In the genomic region with DNA sequence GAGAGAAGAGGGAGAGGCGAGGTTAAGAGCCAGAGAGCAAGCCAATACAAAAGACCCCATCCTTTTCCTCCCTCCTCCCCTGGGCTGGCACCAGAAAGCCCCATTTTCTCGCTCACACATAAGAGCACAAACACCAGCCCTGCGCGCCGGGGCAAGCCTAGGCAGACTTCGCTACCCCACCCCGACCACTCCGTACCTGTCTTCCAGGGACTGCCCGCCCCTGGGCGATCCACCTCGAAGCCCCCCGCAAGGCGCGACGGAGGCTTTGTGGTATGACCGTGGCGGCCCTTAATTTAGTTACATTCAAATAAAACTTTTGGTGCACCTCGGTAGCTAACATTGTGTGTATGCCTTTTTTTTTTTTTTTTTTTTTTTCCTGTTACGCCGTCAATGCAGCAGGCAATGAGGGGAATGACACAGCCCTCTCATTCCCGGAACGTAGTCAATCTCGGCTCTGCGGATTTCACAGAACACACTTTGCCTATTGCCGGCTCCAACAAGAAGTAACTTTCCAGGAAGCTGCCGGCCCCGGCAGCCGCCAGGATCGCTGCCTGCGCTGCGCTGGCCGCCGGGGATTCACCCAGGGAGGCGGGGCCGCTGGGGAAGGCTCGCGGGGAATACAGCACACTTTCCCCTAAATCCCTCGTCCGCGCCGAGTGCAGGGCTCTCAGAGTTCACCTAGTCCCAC, we compare ENCODE assay signal across 8 cellular contexts. TPM values are rescaled to one million over a fixed set of nuclear protein-coding genes. Genes with fewer than 3 reads are reported as not detected.
DNase-seq lines count a peak whose midpoint lies in the region; ATAC-seq and TF ChIP-seq lines count a peak whose summit lies in the region.

No MANE protein-coding gene starts in this region.

- POLR2A ChIA-PET in activated B cell treated with CpG ODN at 0.5 μM for 24 hours (lab: Charles Lee), result interaction anchor here (0.6 to 4.6 kb wide), 24 partner anchors 8 to 1847 kb away, joined by 3 to 137 read pairs (median 4); a partner anchor contains a TSS

- no peaks in the 10 kb centered on the region for H3K9me3 ChIP-seq in liver (ENCODE audit: control insufficient read depth in 4 of 4, low read length in 3 of 4)

- peaks cover 0 to 65% (median 22%) of the 10 kb centered on the region in 4 donors for H3K4me1 ChIP-seq in liver (ENCODE audit: control insufficient read depth in 4 of 4, insufficient read depth in 4 of 4, low read length in 3 of 4)

- H3K27me3 ChIP-seq in HL-60 (ENCODE audit: insufficient read depth, poor library complexity, severe bottlenecking) (no peaks in the 10 kb centered on the region), dorsolateral prefrontal cortex (no peaks in the 10 kb centered on the region), liver (ENCODE audit: control insufficient read depth in 4 of 4, insufficient read depth in 4 of 4, low read length in 3 of 4) (no peaks in the 10 kb centered on the region)

- intact Hi-C loops in activated B cell treated with CpG ODN at 0.5 μM for 24 hours (cut with micrococcal nuclease), result loop anchor here (1.0 to 10.0 kb wide), 2 partner anchors 1411 to 1497 kb away; no protein-coding TSS in a partner anchor
- intact Hi-C loops in dorsolateral prefrontal cortex (cut with DNase I), result loop anchor here in 1 of 2 donors (1.0 kb wide), 1 partner anchor 1411 kb away; no protein-coding TSS in a partner anchor

- peak overlapping the region; percentile 98 for H3K4me3 Mint-ChIP-seq in activated B cell treated with CpG ODN at 0.5 μM for 24 hours

- peak overlapping the region; percentile 88 to 97 for H3K9ac ChIP-seq in liver (ENCODE audit: low read depth in 1 of 2, low read length in 2 of 2)

- peaks cover 29% of the 10 kb centered on the region for H3K36me3 Mint-ChIP-seq in activated B cell treated with CpG ODN at 0.5 μM for 24 hours (ENCODE audit: low read depth)

- H3K27ac ChIP-seq in HL-60 (replicated peaks), result no peak overlapping the region
- H3K27ac ChIP-seq in dorsolateral prefrontal cortex, result peak overlapping the region; percentile 43 to 100 (median 99)
- peak overlapping the region; percentile 100 for H3K27ac ChIP-seq in liver (ENCODE audit: low read depth in 1 of 2, low read length in 2 of 2)

- H3K4me3 ChIP-seq in HL-60 (replicated peaks; ENCODE audit: insufficient read depth, low read length) (peak overlapping the region; percentile 57), dorsolateral prefrontal cortex (peak overlapping the region; percentile 55 to 98 (median 84)), liver (ENCODE audit: low read depth in 1 of 3, low read length in 3 of 3) (peak overlapping the region; percentile 71 to 97 (median 80))

- H3K4me1 Mint-ChIP-seq in activated B cell treated with CpG ODN at 0.5 μM for 24 hours, result peaks cover 56% of the 10 kb centered on the region

- peak; percentile 53 for DNase-seq in AG08395 (ENCODE audit: low spot score)
- peak; percentile 23 to 37 for DNase-seq in HL-60 (ENCODE audit: low read depth in 1 of 2, low spot score in 1 of 2)
- DNase-seq in activated B cell treated with CpG ODN at 0.5 μM for 24 hours, result peak; percentile 53
- DNase-seq in dorsolateral prefrontal cortex, result peak in 4 of 10 donors; percentile 30 to 64 (median 42)
- peak; percentile 56 to 69 for DNase-seq in stimulated activated CD4-positive, alpha-beta T cell treated with anti-CD3 and anti-CD28 coated beads, Interleukin-2, amount 100 ng/mL, for 24 hours
- DNase-seq in NCI-H1694 treated with DMSO at 0.1 percent for 48 hours (lab: John Stamatoyannopoulos, UW), result no peak

- CTCF ChIA-PET in activated B cell treated with CpG ODN at 0.5 μM for 24 hours (lab: Charles Lee), result interaction anchor here (0.6 to 6.4 kb wide), 14 partner anchors 10 to 1411 kb away, joined by 3 to 545 read pairs (median 10); no protein-coding TSS in a partner anchor

- ATAC-seq in activated B cell treated with CpG ODN at 0.5 μM for 24 hours (ENCODE audit: low read depth) (peak; percentile 9), HG03571 (IDR thresholded peaks at IDR 0.05; ENCODE audit: unreplicated experiment) (no peak)

- peaks cover 0 to 17% (median 15%) of the 10 kb centered on the region in 4 donors for H3K36me3 ChIP-seq in liver (ENCODE audit: control insufficient read depth in 4 of 4, insufficient read depth in 3 of 4, low read depth in 1 of 4, low read length in 3 of 4)

- 1% methylated on average over 41 of the region's 41 CpGs for WGBS in liver

- TF ChIP-seq CTCF in HL-60 (IDR thresholded peaks at IDR 0.05; ENCODE audit: insufficient read depth, low read length) (no peak), activated B cell treated with CpG ODN at 0.5 μM for 24 hours (IDR thresholded peaks at IDR 0.05) (no peak), dorsolateral prefrontal cortex (IDR thresholded peaks at IDR 0.05 in 54 of 56, conservative IDR thresholded peaks at IDR 0.05 in 2 of 56; ENCODE audit: low read depth in 1 of 56, partially characterized antibody in 56 of 56) (peak in 15 of 56 donors; percentile 8 to 34 (median 14)), liver (IDR thresholded peaks at IDR 0.05; ENCODE audit: low read depth, low read length, missing input control) (peak; percentile 12)

- peak in 1 of 2 donors; percentile 30 for TF ChIP-seq RAD21 in liver (IDR thresholded peaks at IDR 0.05)

- H3K27me3 Mint-ChIP-seq in activated B cell treated with CpG ODN at 0.5 μM for 24 hours, result no peaks in the 10 kb centered on the region

- peak overlapping the region; percentile 81 for H3K27ac Mint-ChIP-seq in activated B cell treated with CpG ODN at 0.5 μM for 24 hours

- H3K9me3 Mint-ChIP-seq in activated B cell treated with CpG ODN at 0.5 μM for 24 hours, result no peaks in the 10 kb centered on the region

TF ChIP-seq in liver, 16 proteins besides CTCF, POLR2A, EP300 and RAD21:
- TF ChIP-seq NR2F2 (IDR thresholded peaks at IDR 0.05) (no peak), TAF1 (conservative IDR thresholded peaks at IDR 0.05) (peak; percentile 38), RXRA (IDR thresholded peaks at IDR 0.05) (peak in 1 of 2 donors; percentile 85), EGR1 (IDR thresholded peaks at IDR 0.05; ENCODE audit: low read depth in 2 of 2) (no peak), HNF4A (conservative IDR thresholded peaks at IDR 0.05) (no peak), SP1 (IDR thresholded peaks at IDR 0.05) (peak; percentile 69), FOXA1 (IDR thresholded peaks at IDR 0.05) (no peak), JUND (IDR thresholded peaks at IDR 0.05) (no peak), YY1 (IDR thresholded peaks at IDR 0.05) (no peak)
- TF ChIP-seq, protein P1, sequence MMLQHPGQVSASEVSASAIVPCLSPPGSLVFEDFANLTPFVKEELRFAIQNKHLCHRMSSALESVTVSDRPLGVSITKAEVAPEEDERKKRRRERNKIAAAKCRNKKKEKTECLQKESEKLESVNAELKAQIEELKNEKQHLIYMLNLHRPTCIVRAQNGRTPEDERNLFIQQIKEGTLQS (IDR thresholded peaks at IDR 0.05), result peak; percentile 7
- TF ChIP-seq, protein P2, sequence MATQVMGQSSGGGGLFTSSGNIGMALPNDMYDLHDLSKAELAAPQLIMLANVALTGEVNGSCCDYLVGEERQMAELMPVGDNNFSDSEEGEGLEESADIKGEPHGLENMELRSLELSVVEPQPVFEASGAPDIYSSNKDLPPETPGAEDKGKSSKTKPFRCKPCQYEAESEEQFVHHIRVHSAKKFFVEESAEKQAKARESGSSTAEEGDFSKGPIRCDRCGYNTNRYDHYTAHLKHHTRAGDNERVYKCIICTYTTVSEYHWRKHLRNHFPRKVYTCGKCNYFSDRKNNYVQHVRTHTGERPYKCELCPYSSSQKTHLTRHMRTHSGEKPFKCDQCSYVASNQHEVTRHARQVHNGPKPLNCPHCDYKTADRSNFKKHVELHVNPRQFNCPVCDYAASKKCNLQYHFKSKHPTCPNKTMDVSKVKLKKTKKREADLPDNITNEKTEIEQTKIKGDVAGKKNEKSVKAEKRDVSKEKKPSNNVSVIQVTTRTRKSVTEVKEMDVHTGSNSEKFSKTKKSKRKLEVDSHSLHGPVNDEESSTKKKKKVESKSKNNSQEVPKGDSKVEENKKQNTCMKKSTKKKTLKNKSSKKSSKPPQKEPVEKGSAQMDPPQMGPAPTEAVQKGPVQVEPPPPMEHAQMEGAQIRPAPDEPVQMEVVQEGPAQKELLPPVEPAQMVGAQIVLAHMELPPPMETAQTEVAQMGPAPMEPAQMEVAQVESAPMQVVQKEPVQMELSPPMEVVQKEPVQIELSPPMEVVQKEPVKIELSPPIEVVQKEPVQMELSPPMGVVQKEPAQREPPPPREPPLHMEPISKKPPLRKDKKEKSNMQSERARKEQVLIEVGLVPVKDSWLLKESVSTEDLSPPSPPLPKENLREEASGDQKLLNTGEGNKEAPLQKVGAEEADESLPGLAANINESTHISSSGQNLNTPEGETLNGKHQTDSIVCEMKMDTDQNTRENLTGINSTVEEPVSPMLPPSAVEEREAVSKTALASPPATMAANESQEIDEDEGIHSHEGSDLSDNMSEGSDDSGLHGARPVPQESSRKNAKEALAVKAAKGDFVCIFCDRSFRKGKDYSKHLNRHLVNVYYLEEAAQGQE (IDR thresholded peaks at IDR 0.05), result no peak

RNA-seq across cellular contexts. Expression of a gene that starts 7.7 kb away (rescaled TPM):
- 100 and 112 TPM in 2 replicates for total RNA-seq in activated B cell treated with CpG ODN at 0.5 μM for 24 hours
- total RNA-seq in dorsolateral prefrontal cortex, result 100 to 1,000 TPM in 54 of 120 experiments, 10 to 100 TPM in 66; 47.6 to 270 (median 94.0) TPM
- total RNA-seq in liver, result 10 to 100 TPM in 1 of 2 donors, 1 to 10 TPM in 1; 7.8 to 71.8 TPM
- polyA plus RNA-seq in liver, result 10 to 100 TPM in 1 of 2 donors, 1 to 10 TPM in 1; 9.1 to 17.6 TPM

RNA-seq across cellular contexts. Expression of a gene that starts 35.2 kb away (rescaled TPM):
- total RNA-seq in activated B cell treated with CpG ODN at 0.5 μM for 24 hours, result not detected in 2 replicates
- not detected for total RNA-seq in dorsolateral prefrontal cortex
- total RNA-seq in liver, result not detected
- polyA plus RNA-seq in liver, result not detected
